8 cellular contexts compared by ENCODE assay signal in genomic region chr14:95597784-95598204, GRCh38.
DNase-seq lines count a peak whose midpoint lies in the region; ATAC-seq and TF ChIP-seq lines count a peak whose summit lies in the region.

No MANE protein-coding gene starts in this region.

- WGBS in upper lobe of left lung, 2 donors = 5 to 10% methylated on average over 19 of the region's 19 CpGs

- H3K4me3 ChIP-seq in fibroblast of the aortic adventitia (ENCODE audit: low read depth, low read length) = no peak overlapping the region
- H3K4me3 ChIP-seq in CD8-positive, alpha-beta T cell (ENCODE audit: low read depth, low read length) = no peak overlapping the region
- H3K4me3 ChIP-seq in left lung = no peak overlapping the region
- H3K4me3 ChIP-seq in upper lobe of left lung = no peak overlapping the region

- H3K4me3 Mint-ChIP-seq in CD8-positive, alpha-beta T cell = no peak overlapping the region

- H3K27ac ChIP-seq in CD8-positive, alpha-beta T cell (ENCODE audit: low read depth, low read length) = no peak overlapping the region
- H3K27ac ChIP-seq in left lung (no peak overlapping the region), upper lobe of left lung (no peak overlapping the region)

- no peaks in the 10 kb centered on the region for H3K9me3 Mint-ChIP-seq in CD8-positive, alpha-beta T cell

- intact Hi-C loops in CD8-positive, alpha-beta T cell (cut with DNase I, micrococcal nuclease) = no loop called here
- intact Hi-C loops in left lung (cut with DNase I) = no loop called here

- H3K4me1 Mint-ChIP-seq in CD8-positive, alpha-beta T cell (ENCODE audit: low read depth) = no peaks in the 10 kb centered on the region

- H3K9me3 ChIP-seq in CD8-positive, alpha-beta T cell (ENCODE audit: low read length) = no peaks in the 10 kb centered on the region
- no peaks in the 10 kb centered on the region for H3K9me3 ChIP-seq in left lung
- no peaks in the 10 kb centered on the region for H3K9me3 ChIP-seq in upper lobe of left lung

- no peaks in the 10 kb centered on the region for H3K27me3 ChIP-seq in CD8-positive, alpha-beta T cell (ENCODE audit: insufficient read depth, low read length)
- H3K27me3 ChIP-seq in left lung = peaks cover 8 to 49% of the 10 kb centered on the region in 2 donors
- no peaks in the 10 kb centered on the region for H3K27me3 ChIP-seq in upper lobe of left lung

- no peak for TF ChIP-seq EP300 in upper lobe of left lung (IDR thresholded peaks at IDR 0.05)

- no peaks in the 10 kb centered on the region for H3K36me3 ChIP-seq in CD8-positive, alpha-beta T cell (ENCODE audit: insufficient read depth, low read length)
- no peaks in the 10 kb centered on the region for H3K36me3 ChIP-seq in left lung
- no peaks in the 10 kb centered on the region for H3K36me3 ChIP-seq in upper lobe of left lung

- in situ Hi-C loops in ACHN (cut with HindIII; ENCODE audit: low pct_ligation_motif_present, low pct_unique_long_range_greater_than_20kb, low sequenced_read_pairs) = no loop called here

- CTCF ChIA-PET in CD8-positive, alpha-beta T cell (lab: Charles Lee) = no interaction called here

- no peak for TF ChIP-seq CTCF in fibroblast of the aortic adventitia (IDR thresholded peaks at IDR 0.05; ENCODE audit: insufficient read depth, low read length)
- no peak for TF ChIP-seq CTCF in CD8-positive, alpha-beta T cell (IDR thresholded peaks at IDR 0.05)
- no peak for TF ChIP-seq CTCF in left lung (IDR thresholded peaks at IDR 0.05)
- no peak for TF ChIP-seq CTCF in upper lobe of left lung (IDR thresholded peaks at IDR 0.05)

- no peak for TF ChIP-seq POLR2A in upper lobe of left lung (IDR thresholded peaks at IDR 0.05)

- no peaks in the 10 kb centered on the region for H3K4me1 ChIP-seq in CD8-positive, alpha-beta T cell (ENCODE audit: insufficient read depth, low read length)
- no peaks in the 10 kb centered on the region for H3K4me1 ChIP-seq in left lung
- H3K4me1 ChIP-seq in upper lobe of left lung = no peaks in the 10 kb centered on the region

- DNase-seq in ACHN (peak; percentile 22), NCI-H2227 treated with DMSO at 0.1 percent for 48 hours (lab: John Stamatoyannopoulos, UW) (peak; percentile 87), fibroblast of the aortic adventitia (ENCODE audit: low read depth) (peak; percentile 24), left lung (no peak), upper lobe of left lung (no peak)
- DNase-seq in stimulated activated naive CD8-positive, alpha-beta T cell treated with anti-CD3 and anti-CD28 coated beads, Interleukin-15, Interleukin-2, amounts not matched to agents 100 U/mL and 50 U/mL, for 24 hours = peak; percentile 16
- DNase-seq in CD8-positive, alpha-beta T cell = no peak

- no peaks in the 10 kb centered on the region for H3K36me3 Mint-ChIP-seq in CD8-positive, alpha-beta T cell

- peaks cover 21% of the 10 kb centered on the region for H3K27me3 Mint-ChIP-seq in CD8-positive, alpha-beta T cell (ENCODE audit: low read depth)

- no peak overlapping the region for H3K27ac Mint-ChIP-seq in CD8-positive, alpha-beta T cell

- POLR2A ChIA-PET in CD8-positive, alpha-beta T cell (lab: Charles Lee) = no interaction called here

- peak; percentile 63 for ATAC-seq in GM21576 (IDR thresholded peaks at IDR 0.05; ENCODE audit: unreplicated experiment)
- ATAC-seq in stimulated activated naive CD8-positive, alpha-beta T cell treated with anti-CD3 and anti-CD28 coated beads, Interleukin-15, Interleukin-2, amounts not matched to agents 100 U/mL and 50 U/mL, for 24 hours = peak; percentile 46
- ATAC-seq in CD8-positive, alpha-beta T cell = no peak
- no peak for ATAC-seq in left lung
- no peak for ATAC-seq in upper lobe of left lung (ENCODE audit: low FRiP score in 2 of 2)

Comparison
In these comparisons a context has a peak if more than half of its experiments do, and no peak if none do; other contexts are left out.
1. DNase-seq: peak in ACHN (single experiment), NCI-H2227 treated with DMSO at 0.1 percent for 48 hours (single experiment), fibroblast of the aortic adventitia (single experiment) and stimulated activated naive CD8-positive, alpha-beta T cell treated with anti-CD3 and anti-CD28 coated beads, Interleukin-15, Interleukin-2, amounts not matched to agents 100 U/mL and 50 U/mL, for 24 hours (single experiment); none in CD8-positive, alpha-beta T cell (0 of 7), left lung (0 of 2) and upper lobe of left lung (0 of 2).
2. ATAC-seq: peak in GM21576 (single experiment) and stimulated activated naive CD8-positive, alpha-beta T cell treated with anti-CD3 and anti-CD28 coated beads, Interleukin-15, Interleukin-2, amounts not matched to agents 100 U/mL and 50 U/mL, for 24 hours (single experiment); none in CD8-positive, alpha-beta T cell (single experiment), left lung (single experiment) and upper lobe of left lung (0 of 2).